In the genomic region with DNA sequence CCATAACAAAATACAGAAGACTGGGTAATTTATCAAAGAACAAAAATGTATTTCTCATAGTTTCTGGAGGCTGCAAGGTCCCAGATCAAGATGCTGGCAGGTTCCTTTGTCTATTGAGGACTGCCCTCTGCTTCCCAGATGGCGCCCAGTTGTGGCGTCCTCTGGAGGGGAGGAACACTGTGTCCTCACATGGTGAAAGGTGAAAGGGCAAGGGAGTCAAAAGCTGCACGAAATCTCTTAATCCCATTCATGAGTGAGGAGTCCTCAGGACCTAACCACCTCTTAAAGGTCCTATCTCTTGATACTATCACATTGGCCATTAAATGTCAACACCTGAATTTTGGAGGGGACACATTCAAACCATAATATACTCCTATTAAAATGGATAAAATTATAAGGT, we compare ENCODE assay signal across 29 cellular contexts.
"Had no signal": no experiment of that assay in that cellular context is flagged by ENCODE, and none has a peak within 500 bp of the region (broad histone marks: within the 10 kb centered on the region; RNA-seq: fewer than 3 reads in every experiment).

No MANE protein-coding gene starts in this region.

- H3K4me3 Mint-ChIP-seq: activated CD8-positive, alpha-beta T cell treated with anti-CD3 and anti-CD28 coated beads for 36 hours; activated naive CD4-positive, alpha-beta T cell treated with anti-CD3 and anti-CD28 coated beads for 36 hours; activated naive CD4-positive, alpha-beta T cell treated with anti-CD3 and anti-CD28 coated beads, Interleukin-2, amount 50 U/mL, for 24 hours; activated naive CD8-positive, alpha-beta T cell treated with anti-CD3 and anti-CD28 coated beads for 36 hours; activated naive CD8-positive, alpha-beta T cell treated with anti-CD3 and anti-CD28 coated beads, Interleukin-2, amount 50 U/mL, for 24 hours; activated T-helper 1 cell treated with anti-CD3 and anti-CD28 coated beads, Interleukin-12 subunit alpha, Interleukin-12 subunit beta, Interleukin-2, Interleukin-4 antibody, amounts not matched to agents 30 ng/mL and 10 ng/mL and 1 ng/mL, durations not matched to agents 14 hours and 24 hours and 36 hours; effector memory CD8-positive, alpha-beta T cell; WTC11 had no signal

- H3K27me3 ChIP-seq: adrenal gland, body of pancreas, esophagus muscularis mucosa, foreskin keratinocyte, gastrocnemius medialis, heart right ventricle had no signal

- ATAC-seq: activated CD4-positive, CD25-positive, alpha-beta regulatory T cell treated with anti-CD3 and anti-CD28 coated beads, Interleukin-2, amount 50 U/mL, for 24 hours; activated CD8-positive, alpha-beta T cell treated with anti-CD3 and anti-CD28 coated beads for 36 hours; activated naive CD8-positive, alpha-beta T cell treated with anti-CD3 and anti-CD28 coated beads, Interleukin-2, amount 50 U/mL, for 24 hours; body of pancreas; effector memory CD8-positive, alpha-beta T cell; foreskin keratinocyte; gastrocnemius medialis; heart right ventricle; WTC11 had no signal

- H3K27me3 Mint-ChIP-seq: activated CD8-positive, alpha-beta T cell treated with anti-CD3 and anti-CD28 coated beads for 36 hours; activated naive CD4-positive, alpha-beta T cell treated with anti-CD3 and anti-CD28 coated beads, Interleukin-2, amount 50 U/mL, for 24 hours; activated naive CD8-positive, alpha-beta T cell treated with anti-CD3 and anti-CD28 coated beads for 36 hours; activated naive CD8-positive, alpha-beta T cell treated with anti-CD3 and anti-CD28 coated beads, Interleukin-2, amount 50 U/mL, for 24 hours; effector memory CD8-positive, alpha-beta T cell had no signal

- H3K4me3 ChIP-seq: adrenal gland, body of pancreas, esophagus muscularis mucosa, gastrocnemius medialis, heart right ventricle had no signal

- H3K27ac ChIP-seq: adrenal gland, body of pancreas, esophagus muscularis mucosa, foreskin keratinocyte, gastrocnemius medialis, heart right ventricle, VCaP had no signal

- H3K27ac Mint-ChIP-seq: activated CD8-positive, alpha-beta T cell treated with anti-CD3 and anti-CD28 coated beads for 36 hours; activated naive CD4-positive, alpha-beta T cell treated with anti-CD3 and anti-CD28 coated beads for 36 hours; activated naive CD4-positive, alpha-beta T cell treated with anti-CD3 and anti-CD28 coated beads, Interleukin-2, amount 50 U/mL, for 24 hours; activated naive CD8-positive, alpha-beta T cell treated with anti-CD3 and anti-CD28 coated beads for 36 hours; activated naive CD8-positive, alpha-beta T cell treated with anti-CD3 and anti-CD28 coated beads, Interleukin-2, amount 50 U/mL, for 24 hours; activated T-helper 1 cell treated with anti-CD3 and anti-CD28 coated beads, Interleukin-12 subunit alpha, Interleukin-12 subunit beta, Interleukin-2, Interleukin-4 antibody, amounts not matched to agents 30 ng/mL and 10 ng/mL and 1 ng/mL, durations not matched to agents 14 hours and 24 hours and 36 hours; activated T-helper 2 cell treated with anti-CD3 and anti-CD28 coated beads, Interferon-gamma antibody, Interleukin-2, Interleukin-4, amounts not matched to agents 10 μg/mL and 5 μg/mL and 100 μg/mL, durations not matched to agents 14 hours and 24 hours and 36 hours; effector memory CD8-positive, alpha-beta T cell; WTC11 had no signal

- DNase-seq: activated CD4-positive, alpha-beta T cell treated with anti-CD3 and anti-CD28 coated beads, Interleukin-2, amount 50 U/mL, for 1 hour; activated CD8-positive, alpha-beta T cell treated with anti-CD3 and anti-CD28 coated beads for 36 hours; activated effector memory CD4-positive, alpha-beta T cell treated with anti-CD3 and anti-CD28 coated beads, Interleukin-2, amount 50 U/mL, for 16 hours; activated naive CD4-positive, alpha-beta T cell treated with anti-CD3 and anti-CD28 coated beads for 36 hours; activated naive CD8-positive, alpha-beta T cell treated with anti-CD3 and anti-CD28 coated beads for 36 hours; activated naive CD8-positive, alpha-beta T cell treated with anti-CD3 and anti-CD28 coated beads, Interleukin-2, amount 50 U/mL, for 24 hours; activated T-cell treated with anti-CD3 and anti-CD28 coated beads, Interleukin-2, amount 50 U/mL, for 1 hour; activated T-cell treated with anti-CD3 and anti-CD28 coated beads, Interleukin-2, amount 50 U/mL, for 48 hours; adrenal gland; amygdala; aorta; body of pancreas; caudate nucleus; cortex of kidney; dermis blood vessel endothelial cell; effector CD4-positive, alpha-beta T cell; effector memory CD8-positive, alpha-beta T cell; erythroblast; foreskin keratinocyte; gastrocnemius medialis; heart right ventricle; T-helper 2 cell had no signal

- H3K4me1 Mint-ChIP-seq: activated naive CD4-positive, alpha-beta T cell treated with anti-CD3 and anti-CD28 coated beads, Interleukin-2, amount 50 U/mL, for 24 hours; activated naive CD8-positive, alpha-beta T cell treated with anti-CD3 and anti-CD28 coated beads for 36 hours; activated naive CD8-positive, alpha-beta T cell treated with anti-CD3 and anti-CD28 coated beads, Interleukin-2, amount 50 U/mL, for 24 hours had no signal

- H3K36me3 ChIP-seq: adrenal gland, esophagus muscularis mucosa, gastrocnemius medialis, heart right ventricle had no signal

- H3K4me1 ChIP-seq: foreskin keratinocyte had no signal

- H3K9me3 ChIP-seq: adrenal gland, body of pancreas, esophagus muscularis mucosa, gastrocnemius medialis had no signal

- H3K9me3 Mint-ChIP-seq: effector memory CD8-positive, alpha-beta T cell had no signal
